Comparison of ENCODE assay signal across 9 cellular contexts in genomic region chr15:73851679-73852078, GRCh38. TPM values are rescaled to one million over a fixed set of nuclear protein-coding genes. Genes with fewer than 3 reads are reported as not detected.
DNase-seq lines count a peak whose midpoint lies in the region; ATAC-seq and TF ChIP-seq lines count a peak whose summit lies in the region.
"Had no signal": no experiment of that assay in that cellular context is flagged by ENCODE, and none has a peak within 500 bp of the region (broad histone marks: within the 10 kb centered on the region; RNA-seq: fewer than 3 reads in every experiment).

No MANE protein-coding gene starts in this region.

- H2AFZ ChIP-seq in H9 (ENCODE audit: low read length), result no peak overlapping the region
- no peak overlapping the region for H2AFZ ChIP-seq in neural progenitor cell (replicated peaks)

- no peak overlapping the region for H2AK5ac ChIP-seq in H9 (ENCODE audit: insufficient read length, low read length)

- no peak overlapping the region for H2BK15ac ChIP-seq in H9 (ENCODE audit: low read depth, low read length)

- H3K27me3 ChIP-seq in H9 (ENCODE audit: insufficient read depth, low read length), result no peaks in the 10 kb centered on the region
- no peaks in the 10 kb centered on the region for H3K27me3 ChIP-seq in SJCRH30
- H3K27me3 ChIP-seq in neural progenitor cell, result no peaks in the 10 kb centered on the region
- H3K27me3 ChIP-seq: Peyer's patch had no signal

- DNase-seq in H9, result peak; percentile 79
- DNase-seq in SJCRH30, result peak; percentile 69 to 80
- peak; percentile 63 to 89 for DNase-seq in T47D (ENCODE audit: low read depth in 1 of 2, low spot score in 1 of 2)
- DNase-seq in neural progenitor cell (ENCODE audit: low spot score), result peak; percentile 91
- DNase-seq in substantia nigra (lab: John Stamatoyannopoulos, UW), result no peak

- no peak overlapping the region for H3T11ph ChIP-seq in H9 (ENCODE audit: low read length)

- H4K8ac ChIP-seq in H9 (replicated peaks; ENCODE audit: insufficient read length, low read depth, low read length), result no peak overlapping the region

- H3K79me2 ChIP-seq in H9 (ENCODE audit: insufficient read depth, low read length) (no peaks in the 10 kb centered on the region), neural progenitor cell (ENCODE audit: low read depth) (no peaks in the 10 kb centered on the region)

- no peak for TF ChIP-seq CTCF in H9 (conservative IDR thresholded peaks at IDR 0.05)
- no peak for TF ChIP-seq CTCF in neural progenitor cell (IDR thresholded peaks at IDR 0.05)

- no peaks in the 10 kb centered on the region for H3K36me3 ChIP-seq in SJCRH30
- H3K36me3 ChIP-seq in neural progenitor cell, result no peaks in the 10 kb centered on the region
- H3K36me3 ChIP-seq: Peyer's patch had no signal

- peaks cover 0 to 3% of the 10 kb centered on the region in 2 experiments; a peak in 2 of 4 replicates for H3K4me1 Mint-ChIP-seq in H9
- peaks cover 2% of the 10 kb centered on the region for H3K4me1 Mint-ChIP-seq in neural progenitor cell
- H3K4me1 Mint-ChIP-seq: memory B cell had no signal

- H3K4me3 Mint-ChIP-seq in H9 (no peak overlapping the region), neural progenitor cell (no peak overlapping the region)
- H3K4me3 Mint-ChIP-seq: memory B cell had no signal

- H4K5ac ChIP-seq in H9 (ENCODE audit: insufficient read length, low read depth, low read length), result no peak overlapping the region

- H3K56ac ChIP-seq in H9 (ENCODE audit: insufficient read length, low read depth, low read length), result no peak overlapping the region

- H3K79me1 ChIP-seq in H9 (ENCODE audit: insufficient read depth, low read depth, low read length, poor library complexity, severe bottlenecking), result no peaks in the 10 kb centered on the region

- no peak overlapping the region for H3K18ac ChIP-seq in H9 (ENCODE audit: insufficient read length, low read depth, low read length)

- no peaks in the 10 kb centered on the region for H3F3A ChIP-seq in neural progenitor cell (ENCODE audit: low read depth)

- no peaks in the 10 kb centered on the region for H3K23me2 ChIP-seq in H9 (ENCODE audit: insufficient read length, low read depth, low read length, poor library complexity, severe bottlenecking)

- no peak overlapping the region for H4K91ac ChIP-seq in H9 (ENCODE audit: insufficient read length, low read depth, low read length)

- no peak overlapping the region for H2BK5ac ChIP-seq in H9 (ENCODE audit: insufficient read length, low read length)

- H3K9me3 Mint-ChIP-seq in H9 (no peaks in the 10 kb centered on the region), neural progenitor cell (no peaks in the 10 kb centered on the region)

- no peak overlapping the region for H3K4me2 ChIP-seq in H9 (ENCODE audit: insufficient read depth, insufficient read length, low read length)
- H3K4me2 ChIP-seq in neural progenitor cell, result no peak overlapping the region

- WGBS in H9 (ENCODE audit: extremely low coverage, insufficient read length, low lambda C conversion rate), result no CpG with 5 or more reads among the region's 4 CpGs

- H3K4ac ChIP-seq in H9 (ENCODE audit: low read depth, low read length), result no peak overlapping the region

- H2BK120ac ChIP-seq in H9 (ENCODE audit: low read depth, low read length, poor library complexity, severe bottlenecking), result no peak overlapping the region

- H3K14ac ChIP-seq in H9 (ENCODE audit: insufficient read depth, low read length), result no peak overlapping the region

- H3K27ac ChIP-seq in H9 (ENCODE audit: insufficient read length, low read depth, low read length), result no peak overlapping the region
- no peak overlapping the region for H3K27ac ChIP-seq in SJCRH30
- H3K27ac ChIP-seq in neural progenitor cell, result no peak overlapping the region
- no peak overlapping the region for H3K27ac ChIP-seq in substantia nigra (ENCODE audit: low read depth, low read length, poor library complexity, severe bottlenecking)
- H3K27ac ChIP-seq: Peyer's patch had no signal

- H3K4me1 ChIP-seq in H9 (ENCODE audit: insufficient read depth, low read length) (0 out of 2 replicates have a peak, but pooled peaks cover 3% of the 10 kb centered on the region), SJCRH30 (no peaks in the 10 kb centered on the region), neural progenitor cell (no peaks in the 10 kb centered on the region)
- H3K4me1 ChIP-seq: Peyer's patch had no signal

- no peaks in the 10 kb centered on the region for H3K36me3 Mint-ChIP-seq in H9 (ENCODE audit: insufficient read depth in 1 of 3, low read depth in 3 of 3)
- H3K36me3 Mint-ChIP-seq in neural progenitor cell, result no peaks in the 10 kb centered on the region
- H3K36me3 Mint-ChIP-seq: memory B cell had no signal

- peaks cover 11% of the 10 kb centered on the region for H3K27me3 Mint-ChIP-seq in H9 (ENCODE audit: low read depth)
- H3K27me3 Mint-ChIP-seq in neural progenitor cell (ENCODE audit: insufficient read depth, low read depth), result peaks cover 16% of the 10 kb centered on the region

- H2BK12ac ChIP-seq in H9 (ENCODE audit: insufficient read length, low read depth, low read length), result no peak overlapping the region

- in situ Hi-C loops in T47D (cut with HindIII; ENCODE audit: low pct_unique_long_range_greater_than_20kb, low sequenced_read_pairs), result no loop called here

- no peak overlapping the region for H2BK20ac ChIP-seq in H9 (ENCODE audit: low read depth, low read length, poor library complexity, severe bottlenecking)

- H3K4me3 ChIP-seq in SJCRH30 (no peak overlapping the region), neural progenitor cell (no peak overlapping the region)
- H3K4me3 ChIP-seq: Peyer's patch had no signal

- ATAC-seq in GM18868 (IDR thresholded peaks at IDR 0.05; ENCODE audit: unreplicated experiment) (no peak), HG02970 (IDR thresholded peaks at IDR 0.05; ENCODE audit: low FRiP score, unreplicated experiment) (no peak)

- H3K27ac Mint-ChIP-seq in H9 (no peak overlapping the region), neural progenitor cell (no peak overlapping the region)
- H3K27ac Mint-ChIP-seq: memory B cell had no signal

- H3K9ac ChIP-seq in H9 (ENCODE audit: extremely low read depth, insufficient read length, low read length) (no peak overlapping the region), neural progenitor cell (no peak overlapping the region)

- no peak overlapping the region for H3K23ac ChIP-seq in H9 (ENCODE audit: insufficient read length, low read depth, low read length)

- no peaks in the 10 kb centered on the region for H3K9me3 ChIP-seq in H9 (ENCODE audit: control insufficient read depth, low read depth, low read length)
- no peaks in the 10 kb centered on the region for H3K9me3 ChIP-seq in SJCRH30 (replicated peaks)
- no peaks in the 10 kb centered on the region for H3K9me3 ChIP-seq in neural progenitor cell (ENCODE audit: low read depth)
- H3K9me3 ChIP-seq: Peyer's patch had no signal

- no peaks in the 10 kb centered on the region for H4K20me1 ChIP-seq in H9 (ENCODE audit: control insufficient read depth, insufficient read depth, insufficient read length)
- peaks cover 2% of the 10 kb centered on the region for H4K20me1 ChIP-seq in neural progenitor cell (ENCODE audit: low read depth)

RNA-seq across cellular contexts. Expression of gene TBC1D21, which starts 21.7 kb away (rescaled TPM):
- total RNA-seq in H9 (2021) (not detected in 2 replicates), neural progenitor cell (ENCODE audit: low replicate concordance) (not detected in 2 replicates)
- total RNA-seq in SJCRH30 (2014; rRNA removed; shearing (Covaris generic)), result not detected in 2 replicates
- total RNA-seq: Peyer's patch had no signal

Comparison
In these comparisons a context has a peak if more than half of its experiments do, and no peak if none do; other contexts are left out.
1. DNase-seq: peak in H9 (single experiment), SJCRH30 (2 of 2), T47D (2 of 2) and neural progenitor cell (single experiment); none in substantia nigra (0 of 49).